In the genomic region with DNA sequence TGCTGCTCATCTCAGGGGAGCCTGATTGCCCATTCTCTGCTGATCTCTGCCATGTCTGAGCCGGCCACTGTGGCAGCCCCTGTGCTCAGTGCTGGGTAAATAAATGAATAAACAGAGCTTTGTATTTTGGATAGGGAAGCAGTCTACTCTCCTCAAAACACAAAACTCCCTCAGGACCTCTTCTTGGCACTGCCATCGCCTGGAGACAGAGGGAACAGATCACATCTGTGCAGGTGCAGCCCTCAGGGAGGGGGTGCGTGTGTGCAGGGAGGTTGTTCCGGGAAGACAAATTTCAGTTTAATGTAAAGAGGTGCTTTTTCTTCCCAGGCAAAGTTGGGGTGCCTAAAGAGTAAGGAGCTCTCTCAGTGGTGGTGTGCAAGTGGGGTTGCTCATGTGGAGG, we compare ENCODE assay signal across 11 cellular contexts. TPM values are rescaled to one million over a fixed set of nuclear protein-coding genes. Genes with fewer than 3 reads are reported as not detected.
DNase-seq lines count a peak whose midpoint lies in the region; ATAC-seq and TF ChIP-seq lines count a peak whose summit lies in the region.
"Had no signal": no experiment of that assay in that cellular context is flagged by ENCODE, and none has a peak within 500 bp of the region (broad histone marks: within the 10 kb centered on the region; RNA-seq: fewer than 3 reads in every experiment).

No MANE protein-coding gene starts in this region.

- no peak overlapping the region for H3K27ac ChIP-seq in CD8-positive, alpha-beta memory T cell (ENCODE audit: low read depth, low read length)
- H3K27ac ChIP-seq in HUES6 (ENCODE audit: low read depth, low read length) (no peak overlapping the region), muscle layer of colon (ENCODE audit: low read depth, low read length) (peak overlapping the region; percentile 86), gastrocnemius medialis (peak overlapping the region in 2 of 4 donors; percentile 71)

- peak overlapping the region; percentile 89 to 94 (median 92) for H3K4me3 Mint-ChIP-seq in CD8-positive, alpha-beta memory T cell
- peak overlapping the region; percentile 22 for H3K4me3 Mint-ChIP-seq in activated naive CD8-positive, alpha-beta T cell treated with anti-CD3 and anti-CD28 coated beads for 36 hours

- H3K27ac Mint-ChIP-seq in CD8-positive, alpha-beta memory T cell, result peak overlapping the region in 2 of 8 donors; percentile 68 to 89
- H3K27ac Mint-ChIP-seq in activated naive CD8-positive, alpha-beta T cell treated with anti-CD3 and anti-CD28 coated beads for 36 hours, result no peak overlapping the region

- H3K27me3 Mint-ChIP-seq in CD8-positive, alpha-beta memory T cell, result no peaks in the 10 kb centered on the region
- H3K27me3 Mint-ChIP-seq in activated naive CD8-positive, alpha-beta T cell treated with anti-CD3 and anti-CD28 coated beads for 36 hours, result no peaks in the 10 kb centered on the region

- CTCF ChIA-PET in CD8-positive, alpha-beta memory T cell (lab: Charles Lee), result interaction anchor here (1.4 to 7.2 kb wide), 7 partner anchors 10 to 133 kb away, joined by 4 to 77 read pairs (median 9); partner anchors contain the start of genes FAM167B, HDAC1 and LCK

- intact Hi-C loops in gastrocnemius medialis (cut with DNase I; ENCODE audit: low total_unique reads), result no loop called here

- ATAC-seq in gastrocnemius medialis, result no peak
- no peak for ATAC-seq in HG03135 (IDR thresholded peaks at IDR 0.05; ENCODE audit: unreplicated experiment)
- ATAC-seq: K562 had no signal

- H3K9me3 Mint-ChIP-seq in CD8-positive, alpha-beta memory T cell, result no peaks in the 10 kb centered on the region
- H3K9me3 Mint-ChIP-seq in activated naive CD8-positive, alpha-beta T cell treated with anti-CD3 and anti-CD28 coated beads for 36 hours, result no peaks in the 10 kb centered on the region

- H3K36me3 ChIP-seq in CD8-positive, alpha-beta memory T cell (ENCODE audit: insufficient read depth, low read length), result no peaks in the 10 kb centered on the region
- H3K36me3 ChIP-seq in HUES6 (ENCODE audit: control insufficient read depth, insufficient read depth, low read length) (peaks cover 10% of the 10 kb centered on the region), muscle layer of colon (ENCODE audit: insufficient read depth, low read length) (no peaks in the 10 kb centered on the region), gastrocnemius medialis (no peaks in the 10 kb centered on the region)

- POLR2A ChIA-PET in CD8-positive, alpha-beta memory T cell (lab: Charles Lee), result interaction anchor here (0.6 to 2.6 kb wide), 4 partner anchors 35 to 96 kb away, joined by 3 to 17 read pairs (median 6); partner anchors contain the start of genes HDAC1 and MARCKSL1

- TF ChIP-seq CTCF in gastrocnemius medialis (IDR thresholded peaks at IDR 0.05 in 4 of 5, conservative IDR thresholded peaks at IDR 0.05 in 1 of 5), result no peak

- peaks cover 16% of the 10 kb centered on the region for H3K4me1 ChIP-seq in CD8-positive, alpha-beta memory T cell (ENCODE audit: insufficient read depth, low read length)
- H3K4me1 ChIP-seq in HUES6 (ENCODE audit: control insufficient read depth, insufficient read depth, low read length) (peaks cover 14% of the 10 kb centered on the region), muscle layer of colon (ENCODE audit: insufficient read depth, low read length) (peaks cover 13% of the 10 kb centered on the region), gastrocnemius medialis (peaks cover 8 to 10% of the 10 kb centered on the region in 2 donors)

- peak overlapping the region; percentile 68 for H3K9ac ChIP-seq in HUES6 (ENCODE audit: low read length)
- no peak overlapping the region for H3K9ac ChIP-seq in muscle layer of colon (ENCODE audit: low read length)

- no peak for TF ChIP-seq POLR2A in gastrocnemius medialis (IDR thresholded peaks at IDR 0.05)

- H3K9me3 ChIP-seq in CD8-positive, alpha-beta memory T cell (ENCODE audit: low read length), result no peaks in the 10 kb centered on the region
- no peaks in the 10 kb centered on the region for H3K9me3 ChIP-seq in HUES6 (ENCODE audit: control insufficient read depth, insufficient read depth, low read depth, low read length)
- no peaks in the 10 kb centered on the region for H3K9me3 ChIP-seq in muscle layer of colon (ENCODE audit: low read length)
- no peaks in the 10 kb centered on the region for H3K9me3 ChIP-seq in gastrocnemius medialis

- H3K4me3 ChIP-seq in CD8-positive, alpha-beta memory T cell (ENCODE audit: low read length), result no peak overlapping the region
- H3K4me3 ChIP-seq in HUES6 (ENCODE audit: low read depth, low read length), result peak overlapping the region; percentile 87
- H3K4me3 ChIP-seq in muscle layer of colon (ENCODE audit: low read depth in 1 of 2, low read length in 2 of 2), result peak overlapping the region in 1 of 2 donors; percentile 83
- no peak overlapping the region for H3K4me3 ChIP-seq in gastrocnemius medialis
- H3K4me3 ChIP-seq: K562 had no signal

- in situ Hi-C loops in gastrocnemius medialis (cut with MboI; ENCODE audit: low sequenced_read_pairs in 4 of 4), result no loop called here

- no peaks in the 10 kb centered on the region for H3K27me3 ChIP-seq in CD8-positive, alpha-beta memory T cell (ENCODE audit: insufficient read depth, low read length, poor library complexity, severe bottlenecking)
- H3K27me3 ChIP-seq in HUES6 (ENCODE audit: control insufficient read depth, insufficient read depth, low read length), result no peaks in the 10 kb centered on the region
- no peaks in the 10 kb centered on the region for H3K27me3 ChIP-seq in muscle layer of colon (ENCODE audit: control insufficient read depth in 1 of 2, insufficient read depth in 2 of 2, low read length in 2 of 2)
- H3K27me3 ChIP-seq in gastrocnemius medialis, result no peaks in the 10 kb centered on the region

- peaks cover 5 to 32% (median 6%) of the 10 kb centered on the region in 3 donors for H3K4me1 Mint-ChIP-seq in CD8-positive, alpha-beta memory T cell
- peaks cover 16% of the 10 kb centered on the region for H3K4me1 Mint-ChIP-seq in activated naive CD8-positive, alpha-beta T cell treated with anti-CD3 and anti-CD28 coated beads for 36 hours

- peaks cover 0 to 2% (median 0%) of the 10 kb centered on the region in 3 donors for H3K36me3 Mint-ChIP-seq in CD8-positive, alpha-beta memory T cell
- H3K36me3 Mint-ChIP-seq in activated naive CD8-positive, alpha-beta T cell treated with anti-CD3 and anti-CD28 coated beads for 36 hours, result no peaks in the 10 kb centered on the region

- no peak for DNase-seq in CD8-positive, alpha-beta memory T cell
- DNase-seq in activated naive CD8-positive, alpha-beta T cell treated with anti-CD3 and anti-CD28 coated beads for 36 hours, result no peak
- DNase-seq in gastrocnemius medialis (no peak), NCI-H446 treated with DMSO at 0.1 percent for 48 hours (lab: John Stamatoyannopoulos, UW) (no peak), NK-92 (lab: John Stamatoyannopoulos, UW; ENCODE audit: unreplicated experiment) (no peak)
- DNase-seq: central memory CD4-positive, alpha-beta T cell; stimulated activated CD4-positive, alpha-beta T cell treated with anti-CD3 and anti-CD28 coated beads, Interleukin-15, amount 100 ng/mL, for 24 hours had no signal

RNA-seq across cellular contexts. Expression of gene FAM167B, which starts 7.7 kb away (rescaled TPM):
- total RNA-seq in CD8-positive, alpha-beta memory T cell, result under 1 TPM; 0.33 to 0.63 TPM
- polyA plus RNA-seq in CD8-positive, alpha-beta memory T cell, result not detected
- under 1 TPM in 1 of 2 experiments, not detected in 1; 0.32 TPM for total RNA-seq in activated naive CD8-positive, alpha-beta T cell treated with anti-CD3 and anti-CD28 coated beads for 36 hours
- 1 to 10 TPM; 1.1 to 2.9 (median 2.3) TPM for total RNA-seq in gastrocnemius medialis
- total RNA-seq: K562 had no signal
- polyA plus RNA-seq: K562 had no signal

RNA-seq across cellular contexts. Expression of gene LCK, which starts 11.7 kb away (rescaled TPM):
- 100 to 1,000 TPM; 288 to 297 TPM for total RNA-seq in CD8-positive, alpha-beta memory T cell
- 937 TPM for polyA plus RNA-seq in CD8-positive, alpha-beta memory T cell
- total RNA-seq in activated naive CD8-positive, alpha-beta T cell treated with anti-CD3 and anti-CD28 coated beads for 36 hours, result 100 to 1,000 TPM; 285 to 286 TPM
- 1 to 10 TPM in 1 of 4 donors, under 1 TPM in 1, not detected in 2; 0.66 to 1.6 TPM for total RNA-seq in gastrocnemius medialis

RNA-seq across cellular contexts. Expression of gene EIF3I, which starts 17.1 kb away (rescaled TPM):
- 100 to 1,000 TPM; 381 to 390 TPM for total RNA-seq in CD8-positive, alpha-beta memory T cell
- 173 TPM for polyA plus RNA-seq in CD8-positive, alpha-beta memory T cell
- 100 to 1,000 TPM; 366 to 389 TPM for total RNA-seq in activated naive CD8-positive, alpha-beta T cell treated with anti-CD3 and anti-CD28 coated beads for 36 hours
- 100 to 1,000 TPM; 211 to 294 (median 245) TPM for total RNA-seq in gastrocnemius medialis

RNA-seq across cellular contexts. Expression of gene TMEM234, which starts 17.2 kb away (rescaled TPM):
- total RNA-seq in CD8-positive, alpha-beta memory T cell, result 10 to 100 TPM; 10.9 to 12.2 TPM
- 6.5 TPM for polyA plus RNA-seq in CD8-positive, alpha-beta memory T cell
- 1 to 10 TPM; 5.7 to 6.5 TPM for total RNA-seq in activated naive CD8-positive, alpha-beta T cell treated with anti-CD3 and anti-CD28 coated beads for 36 hours
- total RNA-seq in gastrocnemius medialis, result 1 to 10 TPM; 1.6 to 4.6 (median 4.4) TPM

RNA-seq across cellular contexts. Expression of gene DCDC2B, which starts 30.4 kb away (rescaled TPM):
- under 1 TPM in 1 of 2 experiments, not detected in 1; 0.11 TPM for total RNA-seq in CD8-positive, alpha-beta memory T cell
- 0.13 TPM for polyA plus RNA-seq in CD8-positive, alpha-beta memory T cell
- not detected for total RNA-seq in activated naive CD8-positive, alpha-beta T cell treated with anti-CD3 and anti-CD28 coated beads for 36 hours
- not detected for total RNA-seq in gastrocnemius medialis
- total RNA-seq: K562 had no signal
- polyA plus RNA-seq: K562 had no signal

Comparison
In these comparisons a context has a peak if more than half of its experiments do, and no peak if none do; other contexts are left out.
1. RNA of gene LCK, which starts 11.7 kb away (total RNA-seq): 288 to 297 TPM in CD8-positive, alpha-beta memory T cell and 285 to 286 TPM in activated naive CD8-positive, alpha-beta T cell treated with anti-CD3 and anti-CD28 coated beads for 36 hours; 0.66 to 1.6 TPM in gastrocnemius medialis; every median in the first group is over 100 times any median in the second.